ENCODE assay signal across 19 cellular contexts in genomic region chr9:38280251-38280800, GRCh38.
A peak's percentile ranks its signal among the peaks of the same experiment; 100 is the strongest.
DNase-seq lines count a peak whose midpoint lies in the region; ATAC-seq and TF ChIP-seq lines count a peak whose summit lies in the region.
"Had no signal": no experiment of that assay in that cellular context is flagged by ENCODE, and none has a peak within 500 bp of the region (broad histone marks: within the 10 kb centered on the region; RNA-seq: fewer than 3 reads in every experiment).

No MANE protein-coding gene starts in this region.

- POLR2A ChIA-PET in T-cell (lab: Charles Lee) (no interaction called here), A673 (lab: Charles Lee; ENCODE audit: low non-redundant PET) (no interaction called here)

- H3K36me3 Mint-ChIP-seq in type B pancreatic cell (no peaks in the 10 kb centered on the region), T-cell (no peaks in the 10 kb centered on the region)
- H3K36me3 Mint-ChIP-seq: CD14-positive monocyte; CD4-positive, alpha-beta memory T cell had no signal

- peak; percentile 15 for DNase-seq in activated CD8-positive, alpha-beta memory T cell treated with anti-CD3 and anti-CD28 coated beads for 24 hours
- DNase-seq in activated CD8-positive, alpha-beta memory T cell treated with anti-CD3 and anti-CD28 coated beads, Interleukin-2, amount 50 U/mL, for 48 hours = no peak
- peak; percentile 46 for DNase-seq in coronary artery (ENCODE audit: low spot score)
- DNase-seq in type B pancreatic cell (ENCODE audit: extremely low spot score, unreplicated experiment) = peak; percentile 49
- DNase-seq in T-cell = no peak
- DNase-seq in A673 (ENCODE audit: low spot score) = no peak
- no peak for DNase-seq in breast epithelium (ENCODE audit: low spot score in 2 of 2)
- DNase-seq: DMS153, DMS79, GDM1, GOT3, H7 had no signal

- no peak overlapping the region for H3K4me3 Mint-ChIP-seq in type B pancreatic cell
- H3K4me3 Mint-ChIP-seq in T-cell = no peak overlapping the region
- H3K4me3 Mint-ChIP-seq: CD14-positive monocyte had no signal

- TF ChIP-seq CTCF in coronary artery (IDR thresholded peaks at IDR 0.05) (no peak), gastroesophageal sphincter (IDR thresholded peaks at IDR 0.05) (no peak), type B pancreatic cell (conservative IDR thresholded peaks at IDR 0.05) (no peak), A673 (conservative IDR thresholded peaks at IDR 0.05; ENCODE audit: low read depth, low read length) (no peak), breast epithelium (IDR thresholded peaks at IDR 0.05) (no peak)

- no peaks in the 10 kb centered on the region for H3K9me3 Mint-ChIP-seq in type B pancreatic cell
- no peaks in the 10 kb centered on the region for H3K9me3 Mint-ChIP-seq in T-cell

- H3K27me3 ChIP-seq in gastroesophageal sphincter (no peaks in the 10 kb centered on the region), A673 (replicated peaks; ENCODE audit: insufficient read depth, low read depth, low read length, poor library complexity) (no peaks in the 10 kb centered on the region), breast epithelium (no peaks in the 10 kb centered on the region)
- H3K27me3 ChIP-seq: BLaER1 had no signal

- H3K9me3 ChIP-seq in gastroesophageal sphincter (no peaks in the 10 kb centered on the region), A673 (ENCODE audit: low read depth, low read length, poor library complexity, severe bottlenecking) (no peaks in the 10 kb centered on the region), breast epithelium (no peaks in the 10 kb centered on the region)
- H3K9me3 ChIP-seq: A549, BLaER1 had no signal

- H3K4me1 Mint-ChIP-seq in type B pancreatic cell (ENCODE audit: unreplicated experiment) = peaks cover 4% of the 10 kb centered on the region
- peaks cover 12 to 20% (median 14%) of the 10 kb centered on the region in 3 donors for H3K4me1 Mint-ChIP-seq in T-cell

- no peak for TF ChIP-seq EP300 in gastroesophageal sphincter (IDR thresholded peaks at IDR 0.05)

- peaks cover 13% of the 10 kb centered on the region for H3K27me3 Mint-ChIP-seq in type B pancreatic cell
- H3K27me3 Mint-ChIP-seq in T-cell = peaks cover 2 to 3% of the 10 kb centered on the region in 2 donors

- H3K27ac Mint-ChIP-seq in type B pancreatic cell (no peak overlapping the region), T-cell (no peak overlapping the region)

- CTCF ChIA-PET in T-cell (lab: Charles Lee) = no interaction called here
- CTCF ChIA-PET in A673 (lab: Charles Lee) = no interaction called here

- peak; percentile 12 for ATAC-seq in gastroesophageal sphincter
- ATAC-seq in T-cell (replicated peaks in 1 of 4) = no peak
- ATAC-seq: A549, HCT116 had no signal

- BruUV-seq in A673 (replicated peaks; lab: Mats Ljungman, UMichigan) = no TSS peak

- intact Hi-C loops in A673 (cut with micrococcal nuclease; ENCODE audit: unreplicated experiment) (no loop called here), breast epithelium (cut with DNase I; ENCODE audit: low total_unique reads) (no loop called here)

- H3K27ac ChIP-seq in coronary artery (no peak overlapping the region), gastroesophageal sphincter (no peak overlapping the region), A673 (ENCODE audit: low read depth, low read length, poor library complexity, severe bottlenecking) (no peak overlapping the region), breast epithelium (no peak overlapping the region)
- H3K27ac ChIP-seq: 22Rv1, A549, BLaER1 had no signal

- 57 to 100% methylated on average over 1 to 4 of the region's 6 CpGs for WGBS in gastroesophageal sphincter (ENCODE audit: low coverage in 1 of 2), 2 donors

- TF ChIP-seq POLR2A in gastroesophageal sphincter (IDR thresholded peaks at IDR 0.05) (no peak), breast epithelium (IDR thresholded peaks at IDR 0.05) (no peak)

- H3K4me1 ChIP-seq in gastroesophageal sphincter (no peaks in the 10 kb centered on the region), A673 (ENCODE audit: insufficient read depth, low read length, poor library complexity, severe bottlenecking) (peaks cover 4% of the 10 kb centered on the region), breast epithelium (no peaks in the 10 kb centered on the region)
- H3K4me1 ChIP-seq: A549, BLaER1 had no signal

- no peak overlapping the region for H3K4me3 ChIP-seq in coronary artery
- H3K4me3 ChIP-seq in gastroesophageal sphincter = no peak overlapping the region
- no peak overlapping the region for H3K4me3 ChIP-seq in A673 (ENCODE audit: low read depth, low read length, poor library complexity, severe bottlenecking)
- H3K4me3 ChIP-seq in breast epithelium = no peak overlapping the region
- H3K4me3 ChIP-seq: A549, BLaER1 had no signal

- H3K36me3 ChIP-seq in gastroesophageal sphincter (no peaks in the 10 kb centered on the region), A673 (ENCODE audit: insufficient read depth, low read length, poor library complexity, severe bottlenecking) (no peaks in the 10 kb centered on the region), breast epithelium (no peaks in the 10 kb centered on the region)
- H3K36me3 ChIP-seq: BLaER1 had no signal

Comparison
In these comparisons a context has a peak if more than half of its experiments do, and no peak if none do; other contexts are left out.
1. DNase-seq: peak in activated CD8-positive, alpha-beta memory T cell treated with anti-CD3 and anti-CD28 coated beads for 24 hours (single experiment), coronary artery (single experiment) and type B pancreatic cell (single experiment); none in activated CD8-positive, alpha-beta memory T cell treated with anti-CD3 and anti-CD28 coated beads, Interleukin-2, amount 50 U/mL, for 48 hours (single experiment), T-cell (0 of 34), A673 (single experiment) and breast epithelium (0 of 2).